In the genomic region with DNA sequence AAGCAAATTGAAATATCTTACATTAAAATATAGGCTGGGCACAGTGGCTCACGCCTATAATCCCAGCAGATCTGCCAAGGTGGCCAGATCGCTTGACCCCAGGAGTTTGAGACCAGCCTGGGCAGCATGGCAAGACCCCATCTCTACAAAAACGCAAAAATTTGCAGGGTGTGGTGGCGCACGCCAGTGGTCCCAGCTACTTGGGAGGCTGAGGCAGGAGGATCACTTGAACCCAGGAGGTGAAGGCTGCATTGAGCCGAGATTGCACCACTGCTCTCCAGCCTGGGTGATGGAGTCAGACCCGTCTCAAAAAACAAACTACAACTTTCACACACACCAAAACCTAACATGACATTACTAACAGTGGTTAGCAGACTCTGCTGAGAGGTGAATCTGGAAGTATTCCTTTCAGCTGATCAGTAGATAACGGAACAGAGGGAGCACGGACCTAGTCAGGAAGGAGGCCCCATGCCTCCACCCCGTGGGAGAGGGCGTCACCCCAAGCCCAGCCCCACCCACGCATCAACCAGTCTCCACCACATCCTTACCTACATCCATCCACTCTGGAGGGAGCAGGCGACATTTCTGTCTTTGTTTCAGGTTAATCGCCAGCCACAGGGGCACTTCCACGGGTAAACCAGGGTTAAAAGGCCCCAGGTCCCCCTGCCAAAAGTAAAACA, we compare ENCODE assay signal across 10 cellular contexts. TPM values are rescaled to one million over a fixed set of nuclear protein-coding genes. Genes with fewer than 3 reads are reported as not detected.
DNase-seq lines count a peak whose midpoint lies in the region; ATAC-seq and TF ChIP-seq lines count a peak whose summit lies in the region.
"Had no signal": no experiment of that assay in that cellular context is flagged by ENCODE, and none has a peak within 500 bp of the region (broad histone marks: within the 10 kb centered on the region; RNA-seq: fewer than 3 reads in every experiment).

No MANE protein-coding gene starts in this region.

- H3K4me1 ChIP-seq in endodermal cell (ENCODE audit: control insufficient read depth, insufficient read depth, low read length): no peaks in the 10 kb centered on the region

- H3K27me3 ChIP-seq in endodermal cell (ENCODE audit: control insufficient read depth, insufficient read depth, low read length, poor library complexity, severe bottlenecking): no peaks in the 10 kb centered on the region

- no peak overlapping the region for H3K27ac ChIP-seq in endodermal cell (ENCODE audit: low read depth, low read length)

- H3K9ac ChIP-seq in endodermal cell (ENCODE audit: extremely low read depth, low read length, poor library complexity, severe bottlenecking): no peak overlapping the region

- DNase-seq in stimulated activated CD4-positive, alpha-beta T cell treated with anti-CD3 and anti-CD28 coated beads, Interleukin-15, amount 100 ng/mL, for 24 hours: peak; percentile 64
- no peak for DNase-seq in stimulated activated CD4-positive, alpha-beta T cell treated with anti-CD3 and anti-CD28 coated beads, Interleukin-12 subunit alpha, Interleukin-12 subunit beta, amount 100 ng/mL, for 4 hours
- DNase-seq in SIG-M5 (lab: John Stamatoyannopoulos, UW) (peak; percentile 5), endodermal cell (no peak), hepatic stellate cell (ENCODE audit: low spot score) (no peak), D341Med (ENCODE audit: low spot score) (no peak)
- DNase-seq: DMS 273 treated with DMSO at 0.1 percent for 48 hours, NCI-H2171 treated with DMSO at 0.1 percent for 48 hours had no signal

- H3K4me3 Mint-ChIP-seq in endodermal cell: peak overlapping the region; percentile 67

- 87 to 91% methylated on average over 9 to 15 of the region's 15 CpGs for WGBS in endodermal cell (ENCODE audit: insufficient coverage in 1 of 2, insufficient read length in 1 of 2), 2 experiments

- no peaks in the 10 kb centered on the region for H3K9me3 ChIP-seq in endodermal cell (ENCODE audit: control insufficient read depth, low read length)

- H3K27me3 Mint-ChIP-seq in endodermal cell (ENCODE audit: insufficient read depth): peaks cover 6% of the 10 kb centered on the region

- H3K27ac Mint-ChIP-seq in endodermal cell: no peak overlapping the region

- peaks cover 8% of the 10 kb centered on the region for H3K36me3 ChIP-seq in endodermal cell (ENCODE audit: control insufficient read depth, insufficient read depth, low read length)

- no peaks in the 10 kb centered on the region for H3K4me1 Mint-ChIP-seq in endodermal cell

- no peak overlapping the region for H3K4me3 ChIP-seq in endodermal cell (ENCODE audit: low read length)

- no peaks in the 10 kb centered on the region for H3K9me3 Mint-ChIP-seq in endodermal cell

- no peak for TF ChIP-seq CTCF in endodermal cell (conservative IDR thresholded peaks at IDR 0.05)

- peaks cover 19% of the 10 kb centered on the region for H3K36me3 Mint-ChIP-seq in endodermal cell (ENCODE audit: low read depth)

- ATAC-seq in HG03108 (IDR thresholded peaks at IDR 0.05; ENCODE audit: unreplicated experiment): no peak
- ATAC-seq in HG03521 (IDR thresholded peaks at IDR 0.05; ENCODE audit: unreplicated experiment): no peak

RNA-seq across cellular contexts. Expression of a gene that starts 1.7 kb away (rescaled TPM):
- total RNA-seq in endodermal cell: 10 to 100 TPM; 32.8 to 42.3 TPM
- polyA plus RNA-seq in endodermal cell (2013, experiment 1 of 2): 31.2 TPM
- 30.9 TPM for polyA plus RNA-seq in endodermal cell (2013, experiment 2 of 2)

Comparison
In these comparisons a context has a peak if more than half of its experiments do, and no peak if none do; other contexts are left out.
1. DNase-seq: peak in stimulated activated CD4-positive, alpha-beta T cell treated with anti-CD3 and anti-CD28 coated beads, Interleukin-15, amount 100 ng/mL, for 24 hours (single experiment) and SIG-M5 (single experiment); none in stimulated activated CD4-positive, alpha-beta T cell treated with anti-CD3 and anti-CD28 coated beads, Interleukin-12 subunit alpha, Interleukin-12 subunit beta, amount 100 ng/mL, for 4 hours (single experiment), endodermal cell (single experiment), hepatic stellate cell (single experiment) and D341Med (single experiment).